In the genomic region with DNA sequence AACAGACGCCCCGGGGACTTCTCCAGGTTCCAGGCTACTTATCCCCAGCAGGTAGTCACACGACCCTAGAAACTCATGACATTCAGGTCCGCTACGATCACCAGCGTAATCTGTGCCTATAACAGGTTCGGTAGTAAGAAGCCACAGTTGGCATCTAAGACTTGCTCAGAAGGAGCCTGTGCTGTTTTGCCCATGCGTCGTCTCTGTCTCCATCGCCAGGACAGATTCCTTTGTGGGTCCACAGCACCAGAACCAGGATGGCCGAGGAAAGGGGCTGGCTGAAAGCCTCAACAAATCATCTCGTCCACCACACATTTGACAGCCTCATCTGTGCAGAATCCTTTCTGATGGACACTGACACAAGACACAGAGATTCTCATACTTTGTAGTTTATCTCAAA, we compare ENCODE assay signal across 34 cellular contexts.
"Had no signal": no experiment of that assay in that cellular context is flagged by ENCODE, and none has a peak within 500 bp of the region (broad histone marks: within the 10 kb centered on the region; RNA-seq: fewer than 3 reads in every experiment).

No MANE protein-coding gene starts in this region.

- DNase-seq: Karpas-422, Kasumi-1, KG1, MG63, MM.1S, MV-4-11, NCI-H1048, NCI-H1092, NCI-H1092 treated with DMSO at 0.1 percent for 48 hours, NCI-H1105, NCI-H1105 treated with DMSO at 0.1 percent for 48 hours, NCI-H1417, NCI-H1417 treated with DMSO at 0.1 percent for 48 hours, NCI-H1436, NCI-H1436 treated with DMSO at 0.1 percent for 48 hours, NCI-H146, NCI-H1694, NCI-H1694 treated with DMSO at 0.1 percent for 48 hours, NCI-H187, NCI-H187 treated with DMSO at 0.1 percent for 48 hours, NCI-H1930, NCI-H2029, NCI-H2029 treated with DMSO at 0.1 percent for 48 hours, NCI-H2081, NCI-H2081 treated with DMSO at 0.1 percent for 48 hours, NCI-H2107, NCI-H2171, NCI-H2171 treated with DMSO at 0.1 percent for 48 hours, NCI-H2227 treated with DMSO at 0.1 percent for 48 hours, NCI-H226, NCI-H345, NCI-H446, NCI-H446 treated with DMSO at 0.1 percent for 48 hours had no signal

- H3K27ac ChIP-seq: KMS-11 had no signal

- H3K27me3 ChIP-seq: MG63 had no signal

- H3K4me3 ChIP-seq: MG63 had no signal

- H3K9me3 ChIP-seq: MG63 had no signal
